Comparison of ENCODE assay signal across 21 cellular contexts in genomic region chr9:135336722-135337490, GRCh38.
DNase-seq lines count a peak whose midpoint lies in the region; ATAC-seq and TF ChIP-seq lines count a peak whose summit lies in the region.
"Had no signal": no experiment of that assay in that cellular context is flagged by ENCODE, and none has a peak within 500 bp of the region (broad histone marks: within the 10 kb centered on the region; RNA-seq: fewer than 3 reads in every experiment).

No MANE protein-coding gene starts in this region.

- H3K9me3 Mint-ChIP-seq in activated CD4-positive, alpha-beta T cell treated with anti-CD3 and anti-CD28 coated beads for 36 hours (ENCODE audit: low read depth), result no peaks in the 10 kb centered on the region
- H3K9me3 Mint-ChIP-seq: activated naive CD4-positive, alpha-beta T cell treated with anti-CD3 and anti-CD28 coated beads, Interleukin-2, amount 50 U/mL, for 72 hours; central memory CD8-positive, alpha-beta T cell had no signal

- peak overlapping the region; percentile 63; the same call in 1 of the 2 replicates for H3K27ac ChIP-seq in SK-N-MC
- H3K27ac ChIP-seq in tibial artery, result no peak overlapping the region
- H3K27ac ChIP-seq in substantia nigra (ENCODE audit: low read depth, low read length, poor library complexity, severe bottlenecking), result no peak overlapping the region
- H3K27ac ChIP-seq: A549, ascending aorta, gastrocnemius medialis, HL-60, stomach had no signal

- intact Hi-C loops in tibial artery (cut with DNase I; ENCODE audit: low total_unique reads), result no loop called here
- intact Hi-C loops in activated CD4-positive, alpha-beta T cell treated with anti-CD3 and anti-CD28 coated beads for 36 hours (cut with DNase I, micrococcal nuclease), result no loop called here

- DNase-seq in activated CD8-positive, alpha-beta memory T cell treated with anti-CD3 and anti-CD28 coated beads for 24 hours, result peak; percentile 32
- DNase-seq in activated CD8-positive, alpha-beta memory T cell treated with anti-CD3 and anti-CD28 coated beads, Interleukin-2, amount 50 U/mL, for 48 hours, result no peak
- DNase-seq in SK-N-MC (ENCODE audit: low read depth, low spot score) (no peak), left lobe of liver (ENCODE audit: low spot score) (peak; percentile 16), tibial artery (peak; percentile 15 to 55), substantia nigra (lab: John Stamatoyannopoulos, UW) (no peak)
- DNase-seq in activated CD4-positive, alpha-beta T cell treated with anti-CD3 and anti-CD28 coated beads for 36 hours, result no peak
- DNase-seq in stimulated activated CD4-positive, alpha-beta T cell treated with anti-CD3 and anti-CD28 coated beads, Interleukin-2, amount 100 ng/mL, for 24 hours, result no peak
- DNase-seq: activated T-cell treated with anti-CD3 and anti-CD28 coated beads, Interleukin-2, amount 50 U/mL, for 48 hours; DND-41; effector CD4-positive, alpha-beta T cell; nucleus accumbens; stomach; T-helper 17 cell had no signal

- H3K4me3 ChIP-seq in SK-N-MC (no peak overlapping the region), tibial artery (no peak overlapping the region)
- H3K4me3 ChIP-seq: A549, ascending aorta, gastrocnemius medialis, stomach had no signal

- no peak overlapping the region for H3K4me3 Mint-ChIP-seq in activated CD4-positive, alpha-beta T cell treated with anti-CD3 and anti-CD28 coated beads for 36 hours
- H3K4me3 Mint-ChIP-seq: central memory CD8-positive, alpha-beta T cell; T-helper 17 cell had no signal

- no peak for ATAC-seq in left lobe of liver
- ATAC-seq in activated CD4-positive, alpha-beta T cell treated with anti-CD3 and anti-CD28 coated beads for 36 hours, result no peak
- ATAC-seq: A549; activated naive CD4-positive, alpha-beta T cell treated with anti-CD3 and anti-CD28 coated beads, Interleukin-2, amount 50 U/mL, for 72 hours; esophagus mucosa; gastrocnemius medialis; T-helper 17 cell had no signal

- CTCF ChIA-PET in activated CD4-positive, alpha-beta T cell treated with anti-CD3 and anti-CD28 coated beads for 36 hours (lab: Charles Lee), result interaction anchor here (0.6 kb wide), 1 partner anchor 110 kb away, joined by 3 read pairs; no protein-coding TSS in a partner anchor

- peaks cover 0 to 38% of the 10 kb centered on the region in 2 donors for H3K27me3 ChIP-seq in tibial artery
- H3K27me3 ChIP-seq: ascending aorta had no signal

- no peaks in the 10 kb centered on the region for H3K36me3 Mint-ChIP-seq in activated CD4-positive, alpha-beta T cell treated with anti-CD3 and anti-CD28 coated beads for 36 hours (ENCODE audit: low read depth)
- H3K36me3 Mint-ChIP-seq: activated naive CD4-positive, alpha-beta T cell treated with anti-CD3 and anti-CD28 coated beads, Interleukin-2, amount 50 U/mL, for 72 hours had no signal

- POLR2A ChIA-PET in activated CD4-positive, alpha-beta T cell treated with anti-CD3 and anti-CD28 coated beads for 36 hours (lab: Charles Lee), result no interaction called here

- H3K9me3 ChIP-seq in SK-N-MC (ENCODE audit: low read depth, low read length) (no peaks in the 10 kb centered on the region), tibial artery (no peaks in the 10 kb centered on the region)
- H3K9me3 ChIP-seq: A549, ascending aorta, gastrocnemius medialis, stomach had no signal

- H3K4me1 ChIP-seq in tibial artery, result no peaks in the 10 kb centered on the region
- H3K4me1 ChIP-seq: A549, ascending aorta, gastrocnemius medialis had no signal

- H3K27me3 Mint-ChIP-seq in activated CD4-positive, alpha-beta T cell treated with anti-CD3 and anti-CD28 coated beads for 36 hours, result peaks cover 3% of the 10 kb centered on the region
- H3K27me3 Mint-ChIP-seq: central memory CD8-positive, alpha-beta T cell had no signal

- no peak overlapping the region for H3K27ac Mint-ChIP-seq in activated CD4-positive, alpha-beta T cell treated with anti-CD3 and anti-CD28 coated beads for 36 hours
- H3K27ac Mint-ChIP-seq: activated naive CD4-positive, alpha-beta T cell treated with anti-CD3 and anti-CD28 coated beads, Interleukin-2, amount 50 U/mL, for 72 hours; T-helper 17 cell had no signal

- no peak for TF ChIP-seq CTCF in tibial artery (IDR thresholded peaks at IDR 0.05)

- H3K36me3 ChIP-seq in SK-N-MC (ENCODE audit: insufficient read depth, low read length) (no peaks in the 10 kb centered on the region), tibial artery (no peaks in the 10 kb centered on the region)
- H3K36me3 ChIP-seq: ascending aorta, gastrocnemius medialis, stomach had no signal

- H3K4me1 Mint-ChIP-seq in activated CD4-positive, alpha-beta T cell treated with anti-CD3 and anti-CD28 coated beads for 36 hours, result no peaks in the 10 kb centered on the region
- H3K4me1 Mint-ChIP-seq: central memory CD8-positive, alpha-beta T cell; T-helper 17 cell had no signal

- H3K9ac ChIP-seq in SK-N-MC (ENCODE audit: insufficient read length), result no peak overlapping the region

Comparison
In these comparisons a context has a peak if more than half of its experiments do, and no peak if none do; other contexts are left out.
1. DNase-seq: peak in activated CD8-positive, alpha-beta memory T cell treated with anti-CD3 and anti-CD28 coated beads for 24 hours (single experiment), left lobe of liver (single experiment) and tibial artery (2 of 2); none in activated CD8-positive, alpha-beta memory T cell treated with anti-CD3 and anti-CD28 coated beads, Interleukin-2, amount 50 U/mL, for 48 hours (single experiment), SK-N-MC (single experiment), substantia nigra (0 of 49), activated CD4-positive, alpha-beta T cell treated with anti-CD3 and anti-CD28 coated beads for 36 hours (single experiment) and stimulated activated CD4-positive, alpha-beta T cell treated with anti-CD3 and anti-CD28 coated beads, Interleukin-2, amount 100 ng/mL, for 24 hours (0 of 2).